ENCODE assay signal across 1 cellular context in the genomic region with DNA sequence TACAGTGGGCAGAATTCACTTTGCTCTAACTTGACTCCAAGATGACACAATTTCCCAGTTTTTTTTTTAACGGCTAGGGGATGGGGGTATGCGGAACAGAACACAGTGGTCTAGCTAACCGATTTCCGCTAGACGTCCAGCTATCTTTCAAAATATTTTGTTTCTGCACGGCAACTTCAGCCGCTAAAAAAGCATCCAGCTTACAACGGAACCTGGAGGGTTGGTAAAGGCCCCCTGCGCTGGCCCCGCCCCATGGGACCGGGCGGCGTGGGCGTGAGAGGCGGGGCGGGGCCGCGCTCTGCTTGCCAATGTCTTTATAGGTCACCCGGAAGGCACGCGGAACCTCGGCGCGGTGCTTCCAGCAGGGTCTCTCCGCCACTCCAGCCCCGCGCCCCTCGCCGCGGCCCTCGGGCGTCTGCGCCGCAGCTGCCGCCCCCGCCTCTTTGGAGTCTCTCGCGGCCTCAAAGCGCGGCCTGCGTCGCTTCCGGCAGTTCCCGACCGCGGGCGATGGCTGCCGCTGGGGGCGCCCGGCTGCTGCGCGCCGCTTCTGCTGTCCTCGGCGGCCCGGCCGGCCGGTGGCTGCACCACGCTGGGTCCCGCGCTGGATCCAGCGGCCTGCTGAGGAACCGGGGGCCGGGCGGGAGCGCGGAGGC.
TF ChIP-seq lines count a peak whose summit lies in the region.

A gene with protein sequence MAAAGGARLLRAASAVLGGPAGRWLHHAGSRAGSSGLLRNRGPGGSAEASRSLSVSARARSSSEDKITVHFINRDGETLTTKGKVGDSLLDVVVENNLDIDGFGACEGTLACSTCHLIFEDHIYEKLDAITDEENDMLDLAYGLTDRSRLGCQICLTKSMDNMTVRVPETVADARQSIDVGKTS (plus strand): TSS at position 335 of the 653 bp plus-strand sequence. CDS start 173 bp downstream, at position 508.

TF ChIP-seq in HCT116, 20 proteins besides CTCF, POLR2A, EP300 and RAD21 (continued from another document):
- TF ChIP-seq, protein P1, sequence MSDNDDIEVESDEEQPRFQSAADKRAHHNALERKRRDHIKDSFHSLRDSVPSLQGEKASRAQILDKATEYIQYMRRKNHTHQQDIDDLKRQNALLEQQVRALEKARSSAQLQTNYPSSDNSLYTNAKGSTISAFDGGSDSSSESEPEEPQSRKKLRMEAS (IDR thresholded peaks at IDR 0.05) = peak; percentile 44
- TF ChIP-seq SRF (IDR thresholded peaks at IDR 0.05; ENCODE audit: low read depth) (no peak), YY1 (IDR thresholded peaks at IDR 0.05; ENCODE audit: extremely low read depth, insufficient replicate concordance, low read depth, low read length) (peak; percentile 64), SP1 (IDR thresholded peaks at IDR 0.05; ENCODE audit: low read depth) (peak; percentile 61), FOSL1 (IDR thresholded peaks at IDR 0.05; ENCODE audit: low read depth) (no peak; the same call in 1 of the 2 replicates), TCF7L2 (IDR thresholded peaks at IDR 0.05; ENCODE audit: borderline replicate concordance, extremely low read depth, insufficient read depth, insufficient read length) (peak; percentile 76)
- TF ChIP-seq, protein P2, sequence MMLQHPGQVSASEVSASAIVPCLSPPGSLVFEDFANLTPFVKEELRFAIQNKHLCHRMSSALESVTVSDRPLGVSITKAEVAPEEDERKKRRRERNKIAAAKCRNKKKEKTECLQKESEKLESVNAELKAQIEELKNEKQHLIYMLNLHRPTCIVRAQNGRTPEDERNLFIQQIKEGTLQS (IDR thresholded peaks at IDR 0.05) = no peak
- TF ChIP-seq, protein P3, sequence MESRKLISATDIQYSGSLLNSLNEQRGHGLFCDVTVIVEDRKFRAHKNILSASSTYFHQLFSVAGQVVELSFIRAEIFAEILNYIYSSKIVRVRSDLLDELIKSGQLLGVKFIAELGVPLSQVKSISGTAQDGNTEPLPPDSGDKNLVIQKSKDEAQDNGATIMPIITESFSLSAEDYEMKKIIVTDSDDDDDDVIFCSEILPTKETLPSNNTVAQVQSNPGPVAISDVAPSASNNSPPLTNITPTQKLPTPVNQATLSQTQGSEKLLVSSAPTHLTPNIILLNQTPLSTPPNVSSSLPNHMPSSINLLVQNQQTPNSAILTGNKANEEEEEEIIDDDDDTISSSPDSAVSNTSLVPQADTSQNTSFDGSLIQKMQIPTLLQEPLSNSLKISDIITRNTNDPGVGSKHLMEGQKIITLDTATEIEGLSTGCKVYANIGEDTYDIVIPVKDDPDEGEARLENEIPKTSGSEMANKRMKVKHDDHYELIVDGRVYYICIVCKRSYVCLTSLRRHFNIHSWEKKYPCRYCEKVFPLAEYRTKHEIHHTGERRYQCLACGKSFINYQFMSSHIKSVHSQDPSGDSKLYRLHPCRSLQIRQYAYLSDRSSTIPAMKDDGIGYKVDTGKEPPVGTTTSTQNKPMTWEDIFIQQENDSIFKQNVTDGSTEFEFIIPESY (IDR thresholded peaks at IDR 0.05; ENCODE audit: extremely low read depth, insufficient replicate concordance, low read length) = no peak
